20 cellular contexts compared by ENCODE assay signal in the genomic region with DNA sequence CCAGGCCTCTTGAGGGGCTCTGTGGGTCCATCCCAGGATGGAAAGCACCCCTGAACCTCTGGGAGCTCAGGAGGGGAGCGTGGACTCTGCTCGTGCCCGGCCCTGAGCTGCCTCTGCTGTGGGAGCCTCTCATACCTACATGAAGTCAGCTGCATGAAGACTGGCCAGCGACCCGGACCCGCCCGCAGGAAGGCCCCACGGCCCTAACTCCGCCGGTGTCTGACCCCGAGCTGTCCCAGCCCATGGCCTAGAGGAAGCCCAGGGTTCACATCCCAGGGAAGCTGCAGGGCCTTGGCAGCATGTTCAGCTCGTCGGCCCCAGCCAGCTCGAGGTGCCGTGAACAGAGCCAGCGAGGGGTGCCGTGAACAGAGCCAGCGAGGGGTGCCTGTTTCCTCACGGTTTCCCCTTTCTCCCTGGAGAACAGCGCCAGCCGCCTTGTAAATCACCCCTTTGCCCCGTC.
DNase-seq lines count a peak whose midpoint lies in the region; ATAC-seq and TF ChIP-seq lines count a peak whose summit lies in the region.
"Had no signal": no experiment of that assay in that cellular context is flagged by ENCODE, and none has a peak within 500 bp of the region (broad histone marks: within the 10 kb centered on the region; RNA-seq: fewer than 3 reads in every experiment).

No MANE protein-coding gene starts in this region.

- H2BK120ac ChIP-seq in neuronal stem cell (ENCODE audit: low read depth, low read length), result no peak overlapping the region

- H3K4me1 Mint-ChIP-seq in activated CD4-positive, alpha-beta T cell treated with anti-CD3 and anti-CD28 coated beads for 36 hours, result no peaks in the 10 kb centered on the region
- H3K4me1 Mint-ChIP-seq: CD8-positive, alpha-beta memory T cell had no signal

- CTCF ChIA-PET in activated CD4-positive, alpha-beta T cell treated with anti-CD3 and anti-CD28 coated beads for 36 hours (lab: Charles Lee), result interaction anchor here (0.6 kb wide), 2 partner anchors 141 to 924 kb away, joined by 4 read pairs; no protein-coding TSS in a partner anchor

- H3K4me2 ChIP-seq in neuronal stem cell (ENCODE audit: insufficient read depth, low read length, poor library complexity, severe bottlenecking), result no peak overlapping the region

- WGBS in neuronal stem cell (ENCODE audit: extremely low coverage in 2 of 2, insufficient read length in 2 of 2, insufficient replicate concordance in 1 of 2), 2 donors, result no CpG with 5 or more reads among the region's 22 CpGs
- WGBS in aorta, 2 donors, result 29 to 33% methylated on average over 22 of the region's 22 CpGs

- H3K14ac ChIP-seq in neuronal stem cell (ENCODE audit: low read length), result no peak overlapping the region

- H3K79me1 ChIP-seq in neuronal stem cell (ENCODE audit: low read depth, low read length), result peaks cover 5% of the 10 kb centered on the region

- peaks cover 2% of the 10 kb centered on the region for H3K27me3 Mint-ChIP-seq in activated CD4-positive, alpha-beta T cell treated with anti-CD3 and anti-CD28 coated beads for 36 hours
- H3K27me3 Mint-ChIP-seq: CD8-positive, alpha-beta memory T cell had no signal

- no peaks in the 10 kb centered on the region for H3K36me3 ChIP-seq in right atrium auricular region
- peaks cover 0 to 2% of the 10 kb centered on the region in 2 donors for H3K36me3 ChIP-seq in neuronal stem cell (replicated peaks in 1 of 2; ENCODE audit: control insufficient read depth in 2 of 2, insufficient read depth in 2 of 2, low read length in 2 of 2)
- no peaks in the 10 kb centered on the region for H3K36me3 ChIP-seq in aorta (ENCODE audit: control insufficient read depth in 1 of 2, insufficient read depth in 2 of 2, low read length in 1 of 2)
- no peaks in the 10 kb centered on the region for H3K36me3 ChIP-seq in uterus
- H3K36me3 ChIP-seq: MG63, Peyer's patch had no signal

- H3K27ac Mint-ChIP-seq in activated CD4-positive, alpha-beta T cell treated with anti-CD3 and anti-CD28 coated beads for 36 hours, result no peak overlapping the region
- H3K27ac Mint-ChIP-seq: CD8-positive, alpha-beta memory T cell had no signal

- H3K36me3 Mint-ChIP-seq in activated CD4-positive, alpha-beta T cell treated with anti-CD3 and anti-CD28 coated beads for 36 hours (ENCODE audit: low read depth), result no peaks in the 10 kb centered on the region
- H3K36me3 Mint-ChIP-seq: CD8-positive, alpha-beta memory T cell had no signal

- H3K4me3 Mint-ChIP-seq in activated CD4-positive, alpha-beta T cell treated with anti-CD3 and anti-CD28 coated beads for 36 hours, result no peak overlapping the region
- H3K4me3 Mint-ChIP-seq: CD8-positive, alpha-beta memory T cell had no signal

- H3K9me3 ChIP-seq in right atrium auricular region (no peaks in the 10 kb centered on the region), neuronal stem cell (replicated peaks in 1 of 2; ENCODE audit: control insufficient read depth in 2 of 2, insufficient read depth in 1 of 2, low read depth in 1 of 2, low read length in 2 of 2) (peaks cover 0 to 2% of the 10 kb centered on the region in 2 donors), aorta (ENCODE audit: control insufficient read depth, low read length) (no peaks in the 10 kb centered on the region), uterus (no peaks in the 10 kb centered on the region)
- H3K9me3 ChIP-seq: MG63, Peyer's patch had no signal

- no peak for TF ChIP-seq CTCF in right atrium auricular region (IDR thresholded peaks at IDR 0.05)
- no peak for TF ChIP-seq CTCF in coronary artery (IDR thresholded peaks at IDR 0.05)
- no peak for TF ChIP-seq CTCF in uterus (IDR thresholded peaks at IDR 0.05)

- no peak overlapping the region for H3K9ac ChIP-seq in neuronal stem cell (ENCODE audit: low read depth, low read length, poor library complexity)

- H3K23ac ChIP-seq in neuronal stem cell (ENCODE audit: low read depth, low read length, poor library complexity), result no peak overlapping the region

- H3K27me3 ChIP-seq in right atrium auricular region (no peaks in the 10 kb centered on the region), neuronal stem cell (ENCODE audit: control insufficient read depth in 3 of 3, insufficient read depth in 3 of 3, low read depth in 1 of 3, low read length in 3 of 3) (peaks cover 0 to 87% (median 2%) of the 10 kb centered on the region in 3 experiments), aorta (ENCODE audit: control insufficient read depth in 1 of 2, insufficient read depth in 2 of 2, low read length in 1 of 2) (no peaks in the 10 kb centered on the region), uterus (no peaks in the 10 kb centered on the region)
- H3K27me3 ChIP-seq: MG63, Peyer's patch had no signal

- H3K18ac ChIP-seq in neuronal stem cell (ENCODE audit: low read length), result peak overlapping the region; percentile 5

- no peak overlapping the region for H2AFZ ChIP-seq in neuronal stem cell (ENCODE audit: low read length)

- H4K8ac ChIP-seq in neuronal stem cell (ENCODE audit: low read depth, low read length), result no peak overlapping the region

- H4K91ac ChIP-seq in neuronal stem cell (ENCODE audit: low read depth, low read length, poor library complexity), result peak overlapping the region; percentile 61

- H3K4me3 ChIP-seq in right atrium auricular region (no peak overlapping the region), coronary artery (peak overlapping the region; percentile 48), neuronal stem cell (ENCODE audit: low read length in 2 of 2) (no peak overlapping the region), aorta (ENCODE audit: low read length in 2 of 2) (no peak overlapping the region), uterus (no peak overlapping the region)
- H3K4me3 ChIP-seq: MG63, Peyer's patch had no signal

- no peak overlapping the region for H3K27ac ChIP-seq in right atrium auricular region
- peak overlapping the region; percentile 73 to 86 for H3K27ac ChIP-seq in coronary artery
- H3K27ac ChIP-seq in neuronal stem cell (replicated peaks; ENCODE audit: low read length), result no peak overlapping the region
- H3K27ac ChIP-seq in aorta (ENCODE audit: low read depth in 1 of 2, low read length in 2 of 2), result peak overlapping the region; percentile 51 to 93
- no peak overlapping the region for H3K27ac ChIP-seq in uterus
- H3K27ac ChIP-seq: C4-2B, Peyer's patch had no signal

- DNase-seq in Right ventricle myocardium superior (no peak), right atrium auricular region (ENCODE audit: low spot score) (no peak), coronary artery (ENCODE audit: low spot score) (no peak), neuronal stem cell (ENCODE audit: low spot score) (no peak), aorta (no peak), uterus (no peak)
- no peak for DNase-seq in activated CD4-positive, alpha-beta T cell treated with anti-CD3 and anti-CD28 coated beads for 36 hours
- DNase-seq: 8988T; CD8-positive, alpha-beta memory T cell; H7; NCI-H1417; NCI-H1694 treated with DMSO at 0.1 percent for 48 hours; NCI-H2081 treated with DMSO at 0.1 percent for 48 hours; NCI-H2171 treated with DMSO at 0.1 percent for 48 hours; NCI-H524 treated with DMSO at 0.1 percent for 48 hours; NCI-H82; Peyer's patch had no signal

- TF ChIP-seq POLR2A in uterus (IDR thresholded peaks at IDR 0.05), result no peak

- intact Hi-C loops in Right ventricle myocardium superior (cut with DNase I), result loop anchor here (10.0 kb wide), 1 partner anchor 262 kb away; no protein-coding TSS in a partner anchor
- intact Hi-C loops in aorta (cut with DNase I), result loop anchor here (5.0 kb wide), 4 partner anchors 36 to 199 kb away; no protein-coding TSS in a partner anchor
- intact Hi-C loops in uterus (cut with DNase I; ENCODE audit: low total_unique reads), result no loop called here
- intact Hi-C loops in activated CD4-positive, alpha-beta T cell treated with anti-CD3 and anti-CD28 coated beads for 36 hours (cut with DNase I, micrococcal nuclease), result no loop called here

- ATAC-seq in Right ventricle myocardium superior (ENCODE audit: poor library complexity), result peak; percentile 9
- peak; percentile 12 for ATAC-seq in aorta (ENCODE audit: low FRiP score)
- ATAC-seq in GM21515 (IDR thresholded peaks at IDR 0.05; ENCODE audit: unreplicated experiment), result no peak
- no peak for ATAC-seq in activated CD4-positive, alpha-beta T cell treated with anti-CD3 and anti-CD28 coated beads for 36 hours

- H2BK15ac ChIP-seq in neuronal stem cell (ENCODE audit: low read length), result no peak overlapping the region

- H3K4me1 ChIP-seq in right atrium auricular region (no peaks in the 10 kb centered on the region), neuronal stem cell (ENCODE audit: control insufficient read depth in 2 of 2, insufficient read depth in 1 of 2, low read depth in 1 of 2, low read length in 2 of 2) (peaks cover 0 to 9% of the 10 kb centered on the region in 2 donors), aorta (ENCODE audit: control insufficient read depth in 1 of 2, insufficient read depth in 2 of 2, low read length in 2 of 2) (peaks cover 0 to 2% of the 10 kb centered on the region in 2 donors), uterus (no peaks in the 10 kb centered on the region)
- H3K4me1 ChIP-seq: Peyer's patch had no signal

- POLR2A ChIA-PET in activated CD4-positive, alpha-beta T cell treated with anti-CD3 and anti-CD28 coated beads for 36 hours (lab: Charles Lee), result no interaction called here

- no peak overlapping the region for H3K4ac ChIP-seq in neuronal stem cell (ENCODE audit: low read length)

- no peaks in the 10 kb centered on the region for H3K9me3 Mint-ChIP-seq in activated CD4-positive, alpha-beta T cell treated with anti-CD3 and anti-CD28 coated beads for 36 hours (ENCODE audit: low read depth)
- H3K9me3 Mint-ChIP-seq: CD8-positive, alpha-beta memory T cell had no signal

- H2BK12ac ChIP-seq in neuronal stem cell (ENCODE audit: low read length), result no peak overlapping the region

- H2AK5ac ChIP-seq in neuronal stem cell (ENCODE audit: low read depth, low read length), result peak overlapping the region; percentile 86

- no peak overlapping the region for H2BK5ac ChIP-seq in neuronal stem cell (ENCODE audit: low read length)

Comparison
In these comparisons a context has a peak if more than half of its experiments do, and no peak if none do; other contexts are left out.
1. ATAC-seq: peak in Right ventricle myocardium superior (single experiment) and aorta (single experiment); none in GM21515 (single experiment) and activated CD4-positive, alpha-beta T cell treated with anti-CD3 and anti-CD28 coated beads for 36 hours (single experiment).
2. H3K27ac ChIP-seq: peak in coronary artery (2 of 2) and aorta (2 of 2); none in right atrium auricular region (0 of 2), neuronal stem cell (single experiment) and uterus (0 of 2).
3. intact Hi-C loops: an anchor here in Right ventricle myocardium superior (10.0 kb wide) and aorta (5.0 kb wide); none called in uterus and activated CD4-positive, alpha-beta T cell treated with anti-CD3 and anti-CD28 coated beads for 36 hours.